In the genomic region with DNA sequence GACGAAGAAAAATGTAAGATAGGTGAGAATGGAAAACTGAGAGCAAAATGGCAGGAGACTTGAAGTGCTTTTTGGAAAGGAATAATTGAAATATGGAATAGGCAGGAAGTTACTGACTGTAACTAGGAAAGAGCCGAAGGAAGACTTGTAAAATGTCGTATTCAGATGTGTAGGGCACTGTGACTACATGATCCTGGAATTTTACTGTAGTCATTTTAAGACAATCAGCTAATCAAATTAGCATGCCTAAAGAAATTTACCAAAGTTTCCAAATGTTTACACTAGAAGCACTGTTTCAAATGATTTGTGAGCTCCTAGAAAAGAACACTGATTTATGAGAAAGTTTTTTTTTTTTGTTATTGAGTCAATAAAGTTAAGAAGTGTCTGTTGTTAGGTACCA, we compare ENCODE assay signal across 2 cellular contexts.
TF ChIP-seq lines count a peak whose summit lies in the region.

No MANE protein-coding gene starts in this region.

TF ChIP-seq in IMR-90, 13 proteins besides CTCF, POLR2A, EP300 and RAD21:
- no peak for TF ChIP-seq RCOR1 (IDR thresholded peaks at IDR 0.05; ENCODE audit: insufficient replicate concordance, low read length)
- no peak for TF ChIP-seq MXI1 (IDR thresholded peaks at IDR 0.05; ENCODE audit: borderline replicate concordance, low read depth, low read length)
- no peak for TF ChIP-seq FOS (IDR thresholded peaks at IDR 0.05; ENCODE audit: low read depth, low read length)
- TF ChIP-seq CHD1 (IDR thresholded peaks at IDR 0.05; ENCODE audit: low read depth, low read length), result no peak
- TF ChIP-seq MAZ (IDR thresholded peaks at IDR 0.05; ENCODE audit: borderline replicate concordance, low read depth, low read length), result no peak

TF ChIP-seq in endothelial cell of umbilical vein, 7 proteins besides CTCF, POLR2A, EP300 and RAD21:
- TF ChIP-seq MYC (IDR thresholded peaks at IDR 0.05; ENCODE audit: low read depth, low read length), result no peak
- no peak for TF ChIP-seq EZH2 (IDR thresholded peaks at IDR 0.05; ENCODE audit: borderline replicate concordance, low read depth, low read length, severe bottlenecking)
- TF ChIP-seq, protein P1, sequence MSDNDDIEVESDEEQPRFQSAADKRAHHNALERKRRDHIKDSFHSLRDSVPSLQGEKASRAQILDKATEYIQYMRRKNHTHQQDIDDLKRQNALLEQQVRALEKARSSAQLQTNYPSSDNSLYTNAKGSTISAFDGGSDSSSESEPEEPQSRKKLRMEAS (IDR thresholded peaks at IDR 0.05; ENCODE audit: insufficient read depth, insufficient read length), result no peak
- no peak for TF ChIP-seq FOS (IDR thresholded peaks at IDR 0.05; ENCODE audit: borderline replicate concordance, insufficient read depth, low read length)
- no peak for TF ChIP-seq POLR2AphosphoS5 (IDR thresholded peaks at IDR 0.05; ENCODE audit: insufficient read depth, low read depth, low read length)
- no peak for TF ChIP-seq GATA2 (IDR thresholded peaks at IDR 0.05; ENCODE audit: insufficient read depth, insufficient read length, low read depth, low read length)
- TF ChIP-seq JUN (IDR thresholded peaks at IDR 0.05; ENCODE audit: borderline replicate concordance, insufficient read depth, insufficient read length, low read depth), result no peak
